18 cellular contexts compared by ENCODE assay signal in genomic region chr2:197196737-197197136, GRCh38.
A peak's percentile ranks its signal among the peaks of the same experiment; 100 is the strongest.
DNase-seq lines count a peak whose midpoint lies in the region; ATAC-seq and TF ChIP-seq lines count a peak whose summit lies in the region.
"Had no signal": no experiment of that assay in that cellular context is flagged by ENCODE, and none has a peak within 500 bp of the region (broad histone marks: within the 10 kb centered on the region; RNA-seq: fewer than 3 reads in every experiment).

No MANE protein-coding gene starts in this region.

- H3K27me3 Mint-ChIP-seq in activated naive CD8-positive, alpha-beta T cell treated with anti-CD3 and anti-CD28 coated beads, Interleukin-2, amount 10 ng/mL, durations not matched to agents 7 days and 5 days, result no peaks in the 10 kb centered on the region
- H3K27me3 Mint-ChIP-seq in natural killer cell (ENCODE audit: low read depth in 2 of 2), result no peaks in the 10 kb centered on the region

- peak overlapping the region; percentile 82 for H3K4me3 Mint-ChIP-seq in activated naive CD8-positive, alpha-beta T cell treated with anti-CD3 and anti-CD28 coated beads, Interleukin-2, amount 10 ng/mL, durations not matched to agents 7 days and 5 days
- peak overlapping the region; percentile 95 for H3K4me3 Mint-ChIP-seq in natural killer cell
- H3K4me3 Mint-ChIP-seq: mesothelial cell of epicardium had no signal

- H3K4me1 Mint-ChIP-seq in activated naive CD8-positive, alpha-beta T cell treated with anti-CD3 and anti-CD28 coated beads, Interleukin-2, amount 10 ng/mL, durations not matched to agents 7 days and 5 days, result peaks cover 78% of the 10 kb centered on the region
- peaks cover 86 to 93% of the 10 kb centered on the region in 2 donors for H3K4me1 Mint-ChIP-seq in natural killer cell

- ATAC-seq in DND-41 (ENCODE audit: insufficient read depth, low read depth) (no peak), natural killer cell (peak in 1 of 3 donors; percentile 1), GM18517 (IDR thresholded peaks at IDR 0.05; ENCODE audit: unreplicated experiment) (no peak)
- ATAC-seq in activated naive CD8-positive, alpha-beta T cell treated with anti-CD3 and anti-CD28 coated beads, Interleukin-2, amount 10 ng/mL, durations not matched to agents 7 days and 5 days (ENCODE audit: low read depth), result no peak
- ATAC-seq: esophagus mucosa had no signal

- H3K4me1 ChIP-seq in DND-41 (ENCODE audit: insufficient read depth, low read length) (peaks cover 65% of the 10 kb centered on the region), Loucy (ENCODE audit: insufficient read depth, low read length, poor library complexity, severe bottlenecking) (peaks cover 67% of the 10 kb centered on the region)
- H3K4me1 ChIP-seq: SJCRH30 had no signal

- POLR2A ChIA-PET in activated naive CD8-positive, alpha-beta T cell treated with anti-CD3 and anti-CD28 coated beads, Interleukin-2, amount 10 ng/mL, durations not matched to agents 7 days and 5 days (lab: Charles Lee), result interaction anchor here (2.7 kb wide), 2 partner anchors 41 to 59 kb away, joined by 9 to 11 read pairs; no protein-coding TSS in a partner anchor

- H3K9me2 ChIP-seq in Loucy (replicated peaks; ENCODE audit: low read depth, low read length), result no peaks in the 10 kb centered on the region

- no peaks in the 10 kb centered on the region for H3K36me3 ChIP-seq in DND-41 (ENCODE audit: insufficient read depth, low read length)
- no peaks in the 10 kb centered on the region for H3K36me3 ChIP-seq in Loucy (ENCODE audit: insufficient read depth, low read length)
- H3K36me3 ChIP-seq: ovary, SJCRH30 had no signal

- H3K79me2 ChIP-seq in DND-41 (ENCODE audit: insufficient read depth, low read length) (peaks cover 22% of the 10 kb centered on the region), Loucy (ENCODE audit: insufficient read depth, low read length) (peaks cover 77% of the 10 kb centered on the region)

- H3K9me3 Mint-ChIP-seq in activated naive CD8-positive, alpha-beta T cell treated with anti-CD3 and anti-CD28 coated beads, Interleukin-2, amount 10 ng/mL, durations not matched to agents 7 days and 5 days, result no peaks in the 10 kb centered on the region
- H3K9me3 Mint-ChIP-seq in natural killer cell, result no peaks in the 10 kb centered on the region
- H3K9me3 Mint-ChIP-seq: mesothelial cell of epicardium had no signal

- peaks cover 10% of the 10 kb centered on the region; the same call in 1 of the 2 replicates for H3F3A ChIP-seq in Loucy (ENCODE audit: low read depth)

- H2AFZ ChIP-seq in DND-41 (ENCODE audit: low read depth, low read length) (no peak overlapping the region), Loucy (ENCODE audit: low read length) (no peak overlapping the region)

- no peaks in the 10 kb centered on the region for H3K9me3 ChIP-seq in DND-41 (ENCODE audit: insufficient read depth, low read length, severe bottlenecking)
- no peaks in the 10 kb centered on the region for H3K9me3 ChIP-seq in Loucy (ENCODE audit: insufficient read depth, low read depth, low read length)
- H3K9me3 ChIP-seq: ovary, SJCRH30 had no signal

- H3K27ac ChIP-seq in DND-41 (ENCODE audit: low read length), result peak overlapping the region; percentile 13
- H3K27ac ChIP-seq: ovary, SJCRH30 had no signal

- no peak for DNase-seq in DND-41
- DNase-seq in activated naive CD8-positive, alpha-beta T cell treated with anti-CD3 and anti-CD28 coated beads, Interleukin-2, amount 10 ng/mL, durations not matched to agents 7 days and 5 days, result no peak
- no peak for DNase-seq in natural killer cell
- DNase-seq in NCI-H2196 treated with DMSO at 0.1 percent for 48 hours (lab: John Stamatoyannopoulos, UW; ENCODE audit: unreplicated experiment), result no peak
- DNase-seq in globus pallidus (ENCODE audit: low spot score), result no peak
- no peak for DNase-seq in SHP77 treated with DMSO at 0.1 percent for 48 hours (lab: John Stamatoyannopoulos, UW)
- DNase-seq: amniotic stem cell, C1 segment of cervical spinal cord, glutamatergic neuron, NCI-H1105, NCI-H345, ovary, SJCRH30, substantia nigra had no signal

- H3K36me3 Mint-ChIP-seq in activated naive CD8-positive, alpha-beta T cell treated with anti-CD3 and anti-CD28 coated beads, Interleukin-2, amount 10 ng/mL, durations not matched to agents 7 days and 5 days, result peaks cover 15% of the 10 kb centered on the region
- no peaks in the 10 kb centered on the region for H3K36me3 Mint-ChIP-seq in natural killer cell
- H3K36me3 Mint-ChIP-seq: mesothelial cell of epicardium had no signal

- H3K27ac Mint-ChIP-seq in activated naive CD8-positive, alpha-beta T cell treated with anti-CD3 and anti-CD28 coated beads, Interleukin-2, amount 10 ng/mL, durations not matched to agents 7 days and 5 days, result peak overlapping the region; percentile 92
- peak overlapping the region; percentile 91 to 98 for H3K27ac Mint-ChIP-seq in natural killer cell
- H3K27ac Mint-ChIP-seq: mesothelial cell of epicardium had no signal

- no peaks in the 10 kb centered on the region for H3K27me3 ChIP-seq in DND-41 (ENCODE audit: insufficient read depth, low read length, poor library complexity)
- no peaks in the 10 kb centered on the region for H3K27me3 ChIP-seq in Loucy (ENCODE audit: insufficient read depth, low read length, poor library complexity, severe bottlenecking)
- H3K27me3 ChIP-seq: ovary, SJCRH30 had no signal

- H3K4me3 ChIP-seq in DND-41 (ENCODE audit: low read depth in 1 of 2, low read length in 2 of 2) (no peak overlapping the region), Loucy (ENCODE audit: low read length, poor library complexity, severe bottlenecking) (no peak overlapping the region)
- H3K4me3 ChIP-seq: ovary, SJCRH30 had no signal

- H3K4me2 ChIP-seq in DND-41 (ENCODE audit: insufficient read depth, low read length) (no peak overlapping the region), Loucy (ENCODE audit: low read depth, low read length, poor library complexity, severe bottlenecking) (peak overlapping the region; percentile 18)

- H4K20me1 ChIP-seq in DND-41 (ENCODE audit: insufficient read depth, low read length), result no peaks in the 10 kb centered on the region
- no peaks in the 10 kb centered on the region for H4K20me1 ChIP-seq in Loucy (ENCODE audit: insufficient read depth, low read length, poor library complexity, severe bottlenecking)

- H3K9ac ChIP-seq in DND-41 (ENCODE audit: low read depth, low read length) (no peak overlapping the region), Loucy (ENCODE audit: low read depth, low read length, poor library complexity, severe bottlenecking) (peak overlapping the region; percentile 33)

- intact Hi-C loops in natural killer cell (cut with micrococcal nuclease), result no loop called here

- TF ChIP-seq CTCF in DND-41 (IDR thresholded peaks at IDR 0.05; ENCODE audit: borderline replicate concordance, extremely low read depth, low read length, poor library complexity, severe bottlenecking) (no peak), Loucy (conservative IDR thresholded peaks at IDR 0.05; ENCODE audit: low read length) (no peak), natural killer cell (IDR thresholded peaks at IDR 0.05) (no peak)
